In the genomic region with DNA sequence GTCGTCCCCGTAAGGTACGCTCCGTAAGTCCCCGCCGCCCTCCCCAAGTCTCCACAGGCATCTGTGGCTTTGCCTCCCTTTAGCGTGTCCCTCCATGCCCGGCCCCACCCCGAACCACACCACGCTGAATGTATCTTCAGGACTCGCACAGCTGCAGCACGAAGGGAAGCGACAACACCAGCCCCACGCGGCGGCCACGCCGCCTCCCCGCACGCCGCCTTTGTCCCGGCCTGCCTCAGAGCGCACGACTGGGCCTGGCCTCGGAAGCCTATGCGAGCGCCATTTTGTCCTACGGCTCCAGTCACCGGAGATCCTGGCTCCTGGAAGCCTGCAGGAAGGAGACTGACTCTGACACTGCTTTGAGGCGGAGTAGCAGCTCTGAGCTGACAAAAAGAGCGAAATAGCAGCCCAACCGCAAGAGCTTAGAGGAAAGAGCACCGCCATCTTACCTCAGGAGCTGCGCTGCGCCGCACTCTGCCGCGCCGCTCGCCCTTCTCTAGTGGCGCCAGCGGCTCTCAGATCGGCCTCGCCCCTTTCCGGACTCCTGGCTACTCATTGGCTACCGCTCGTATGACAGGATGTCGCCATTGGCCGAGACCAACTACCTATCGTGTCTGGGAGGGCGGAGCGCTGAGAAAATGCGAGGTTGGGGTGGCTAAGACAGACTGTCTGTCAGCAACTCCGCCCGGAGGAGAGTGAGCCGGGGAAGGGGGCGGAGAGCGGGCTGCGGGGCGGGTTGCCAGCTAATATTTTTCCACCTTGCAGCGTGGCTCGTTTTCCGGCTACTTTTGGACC, we compare ENCODE assay signal across 1 cellular context.
TF ChIP-seq lines count a peak whose summit lies in the region.

A gene with protein sequence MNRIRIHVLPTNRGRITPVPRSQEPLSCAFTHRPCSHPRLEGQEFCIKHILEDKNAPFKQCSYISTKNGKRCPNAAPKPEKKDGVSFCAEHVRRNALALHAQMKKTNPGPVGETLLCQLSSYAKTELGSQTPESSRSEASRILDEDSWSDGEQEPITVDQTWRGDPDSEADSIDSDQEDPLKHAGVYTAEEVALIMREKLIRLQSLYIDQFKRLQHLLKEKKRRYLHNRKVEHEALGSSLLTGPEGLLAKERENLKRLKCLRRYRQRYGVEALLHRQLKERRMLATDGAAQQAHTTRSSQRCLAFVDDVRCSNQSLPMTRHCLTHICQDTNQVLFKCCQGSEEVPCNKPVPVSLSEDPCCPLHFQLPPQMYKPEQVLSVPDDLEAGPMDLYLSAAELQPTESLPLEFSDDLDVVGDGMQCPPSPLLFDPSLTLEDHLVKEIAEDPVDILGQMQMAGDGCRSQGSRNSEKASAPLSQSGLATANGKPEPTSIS (minus strand): TSS at position 501 of the 795 bp plus-strand sequence. CDS start 606 bp downstream, outside the sequence.

TF ChIP-seq in H1, 55 proteins besides CTCF, POLR2A, EP300 and RAD21:
- no peak for TF ChIP-seq BACH1 (IDR thresholded peaks at IDR 0.05; ENCODE audit: low read length)
- peak; percentile 56; the same call in 1 of the 2 replicates for TF ChIP-seq GTF2F1 (IDR thresholded peaks at IDR 0.05; ENCODE audit: borderline replicate concordance, low read depth, low read length)
- TF ChIP-seq SP4 (IDR thresholded peaks at IDR 0.05; ENCODE audit: low read length), result no peak
- peak; percentile 86 for TF ChIP-seq MAX (IDR thresholded peaks at IDR 0.05)
- TF ChIP-seq ASH2L (IDR thresholded peaks at IDR 0.05; ENCODE audit: low read length), result peak; percentile 89
- peak; percentile 52; the same call in 1 of the 2 replicates for TF ChIP-seq JUND (IDR thresholded peaks at IDR 0.05; ENCODE audit: low read length)
- TF ChIP-seq CHD2 (IDR thresholded peaks at IDR 0.05; ENCODE audit: low read length), result peak; percentile 80; the same call in 1 of the 2 replicates
- TF ChIP-seq PHF8 (conservative IDR thresholded peaks at IDR 0.05; ENCODE audit: low read depth, low read length), result peak; percentile 99
- TF ChIP-seq KDM4A (IDR thresholded peaks at IDR 0.05; ENCODE audit: low read depth, low read length, severe bottlenecking), result peak; percentile 78
- peak; percentile 96 for TF ChIP-seq YY1 (IDR thresholded peaks at IDR 0.05; ENCODE audit: low read depth, low read length)
- no peak for TF ChIP-seq TCF12 (IDR thresholded peaks at IDR 0.05; ENCODE audit: low read depth, low read length)
- TF ChIP-seq SIX5 (IDR thresholded peaks at IDR 0.05; ENCODE audit: low read depth, low read length), result no peak
- TF ChIP-seq TAF7 (optimal IDR thresholded peaks at IDR 0.05; ENCODE audit: borderline replicate concordance, low read depth, low read length), result peak; percentile 92
- peak; percentile 98 for TF ChIP-seq TAF1 (IDR thresholded peaks at IDR 0.05; ENCODE audit: low read depth, low read length)
- no peak for TF ChIP-seq NANOG (IDR thresholded peaks at IDR 0.05; ENCODE audit: insufficient read depth, low read depth, low read length, poor library complexity, severe bottlenecking)
- TF ChIP-seq SP1 (IDR thresholded peaks at IDR 0.05; ENCODE audit: low read depth, low read length), result peak; percentile 95
- peak; percentile 52 for TF ChIP-seq SP2 (IDR thresholded peaks at IDR 0.05; ENCODE audit: low read length)
- peak; percentile 97 for TF ChIP-seq POLR2AphosphoS5 (IDR thresholded peaks at IDR 0.05; ENCODE audit: low read depth, low read length)
- no peak for TF ChIP-seq ZNF274 (IDR thresholded peaks at IDR 0.05; ENCODE audit: borderline replicate concordance, extremely low read depth, low read length)
- peak; percentile 93 for TF ChIP-seq TBP (IDR thresholded peaks at IDR 0.05; ENCODE audit: low read depth, low read length)
- peak; percentile 11 to 62; a peak in 1 of 4 replicates for TF ChIP-seq HDAC2 (IDR thresholded peaks at IDR 0.05; ENCODE audit: borderline replicate concordance in 1 of 2, low read depth in 2 of 2, low read length in 2 of 2)
- peak; percentile 78 for TF ChIP-seq KDM5A (IDR thresholded peaks at IDR 0.05; ENCODE audit: low read length)
- TF ChIP-seq SIN3A (conservative IDR thresholded peaks at IDR 0.05 in 1 of 2, IDR thresholded peaks at IDR 0.05 in 1 of 2; ENCODE audit: low read depth in 1 of 2, low read length in 2 of 2), result peak in 1 of 2 experiments; percentile 91; a peak in 1 of 4 replicates
- TF ChIP-seq CREB1 (IDR thresholded peaks at IDR 0.05), result 0 out of 2 replicates have a peak, but pooled peaks have one; percentile 17
TF ChIP-seq in H1: peak in this region for 18.
